Comparison of ENCODE assay signal across 8 cellular contexts in the genomic region with DNA sequence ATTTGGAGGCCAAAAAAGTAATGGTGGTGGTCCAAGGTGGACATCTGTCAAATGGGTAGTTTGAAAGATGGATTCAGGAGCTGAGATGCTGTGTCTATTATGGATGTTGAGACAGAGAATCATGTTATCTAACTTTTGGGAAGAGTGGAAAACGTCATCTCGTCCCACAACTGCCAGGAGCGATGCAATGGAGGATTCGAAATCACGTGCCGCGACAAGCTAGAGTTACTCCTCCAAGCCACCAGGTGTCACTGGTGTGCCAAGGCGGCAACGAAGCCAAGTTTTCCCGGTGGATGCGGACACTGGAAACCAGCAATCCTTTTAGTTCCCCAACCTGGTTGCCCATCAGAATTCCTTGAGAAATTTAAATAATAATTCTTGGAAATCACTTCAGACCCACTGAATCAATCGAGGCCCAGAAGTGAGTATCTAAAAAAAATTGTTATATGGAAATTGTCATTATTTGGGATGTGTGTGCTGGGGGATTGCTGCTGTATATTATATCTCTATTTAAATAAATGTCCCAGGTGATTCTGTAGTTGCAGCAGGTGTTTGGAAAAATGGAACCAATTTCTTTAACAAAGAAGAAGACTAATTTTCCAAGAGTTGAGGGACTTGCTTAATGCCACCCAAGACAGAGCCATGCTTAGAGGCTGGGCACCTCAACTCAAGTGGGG.
DNase-seq lines count a peak whose midpoint lies in the region; ATAC-seq and TF ChIP-seq lines count a peak whose summit lies in the region.

No MANE protein-coding gene starts in this region.

- H3K27ac ChIP-seq in MM.1S (ENCODE audit: low read length): no peak overlapping the region

- H3F3A ChIP-seq in MM.1S (ENCODE audit: insufficient read depth, low read length): no peaks in the 10 kb centered on the region

- H3K9me3 ChIP-seq in MM.1S (replicated peaks; ENCODE audit: insufficient read depth, low read length): no peaks in the 10 kb centered on the region

- no peak overlapping the region for H3K27ac Mint-ChIP-seq in progenitor cell of endocrine pancreas

- H3K36me3 Mint-ChIP-seq in progenitor cell of endocrine pancreas (ENCODE audit: insufficient read depth): no peaks in the 10 kb centered on the region

- no peak overlapping the region for H3K4me3 ChIP-seq in MM.1S (ENCODE audit: low read length)
- H3K4me3 ChIP-seq in epithelial cell of proximal tubule (ENCODE audit: low read depth, low read length): no peak overlapping the region

- peaks cover 3% of the 10 kb centered on the region for H3K9me3 Mint-ChIP-seq in progenitor cell of endocrine pancreas (ENCODE audit: low read depth)

- no peaks in the 10 kb centered on the region for H3K36me3 ChIP-seq in MM.1S (replicated peaks; ENCODE audit: insufficient read depth, low read length)

- no peak overlapping the region for H3K9ac ChIP-seq in MM.1S (ENCODE audit: low read length)

- no peaks in the 10 kb centered on the region for H3K79me2 ChIP-seq in MM.1S (ENCODE audit: low read length)

- no peaks in the 10 kb centered on the region for H3K27me3 ChIP-seq in MM.1S (replicated peaks; ENCODE audit: insufficient read depth, low read length)

- CTCF ChIA-PET in GM10248 (lab: Yijun Ruan, JAX): interaction anchor here (1.2 kb wide), 1 partner anchor 159 kb away, joined by 3 read pairs; no protein-coding TSS in a partner anchor

- peaks cover 12% of the 10 kb centered on the region for H3K4me1 Mint-ChIP-seq in progenitor cell of endocrine pancreas (ENCODE audit: low read depth)

- POLR2A ChIA-PET in GM10248 (lab: Yijun Ruan, JAX): no interaction called here

- H3K4me2 ChIP-seq in MM.1S (ENCODE audit: low read depth, low read length): peak overlapping the region; percentile 33; the same call in 1 of the 2 replicates

- no peaks in the 10 kb centered on the region for H3K9me2 ChIP-seq in MM.1S (replicated peaks; ENCODE audit: insufficient read depth, low read length)

- H2AFZ ChIP-seq in MM.1S (ENCODE audit: low read length): peak overlapping the region; percentile 78; the same call in 1 of the 2 replicates

- H3K4me1 ChIP-seq in MM.1S (ENCODE audit: low read length): no peaks in the 10 kb centered on the region

- DNase-seq in GM10248 (ENCODE audit: extremely low spot score): no peak
- DNase-seq in MM.1S: peak; percentile 29
- no peak for DNase-seq in epithelial cell of proximal tubule (ENCODE audit: low read depth)
- no peak for DNase-seq in progenitor cell of endocrine pancreas (ENCODE audit: low spot score, unreplicated experiment)
- no peak for DNase-seq in DMS79 treated with DMSO at 0.1 percent for 48 hours (lab: John Stamatoyannopoulos, UW)
- DNase-seq in NCI-H774 (lab: John Stamatoyannopoulos, UW): no peak

- H3K4me3 Mint-ChIP-seq in progenitor cell of endocrine pancreas (ENCODE audit: low read depth): no peak overlapping the region

- ATAC-seq in HG03196 (IDR thresholded peaks at IDR 0.05; ENCODE audit: unreplicated experiment) (no peak), HG02759 (IDR thresholded peaks at IDR 0.05; ENCODE audit: unreplicated experiment) (no peak)

- H3K27me3 Mint-ChIP-seq in progenitor cell of endocrine pancreas: no peaks in the 10 kb centered on the region

- H4K20me1 ChIP-seq in MM.1S (ENCODE audit: insufficient read depth, low read length): no peaks in the 10 kb centered on the region

- peak; percentile 28 for TF ChIP-seq CTCF in GM10248 (IDR thresholded peaks at IDR 0.05; ENCODE audit: control extremely low read depth, extremely low read depth, low read depth, missing control alignments)
- TF ChIP-seq CTCF in MM.1S (IDR thresholded peaks at IDR 0.05; ENCODE audit: low read length): peak; percentile 69
- TF ChIP-seq CTCF in epithelial cell of proximal tubule (conservative IDR thresholded peaks at IDR 0.05; ENCODE audit: low read depth, low read length): peak; percentile 74
- TF ChIP-seq CTCF in progenitor cell of endocrine pancreas (IDR thresholded peaks at IDR 0.05; ENCODE audit: unreplicated experiment): peak; percentile 52
